13 cellular contexts compared by ENCODE assay signal in the genomic region with DNA sequence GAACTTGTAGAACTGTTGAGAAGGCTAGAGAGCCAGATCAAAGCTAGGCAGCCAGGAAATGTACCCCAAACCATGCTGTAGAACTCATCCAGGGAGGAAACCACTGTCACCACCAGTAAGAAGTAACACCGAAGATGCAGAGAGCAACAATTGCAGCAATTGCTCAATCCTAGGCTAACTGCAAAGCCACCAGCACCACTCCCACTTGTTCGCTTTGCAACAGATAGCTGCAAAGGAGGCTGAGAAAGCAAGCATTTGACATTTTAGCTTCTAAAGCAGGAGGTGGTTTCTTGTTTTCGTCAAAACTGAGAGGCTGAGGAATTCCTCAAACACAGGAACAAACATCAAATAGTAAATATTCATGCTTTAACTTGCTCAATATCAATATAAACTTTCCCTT. TPM values are rescaled to one million over a fixed set of nuclear protein-coding genes. Genes with fewer than 3 reads are reported as not detected.
"Had no signal": no experiment of that assay in that cellular context is flagged by ENCODE, and none has a peak within 500 bp of the region (broad histone marks: within the 10 kb centered on the region; RNA-seq: fewer than 3 reads in every experiment).

No MANE protein-coding gene starts in this region.

RNA-seq across cellular contexts. Expression of a gene that starts 1.8 kb away (rescaled TPM):
- total RNA-seq: activated B cell treated with CpG ODN at 0.5 μM for 24 hours; activated CD4-positive, alpha-beta memory T cell treated with anti-CD3 and anti-CD28 coated beads for 36 hours; activated CD4-positive, alpha-beta memory T cell treated with anti-CD3 and anti-CD28 coated beads, Interleukin-2, amount 10 ng/mL, durations not matched to agents 7 days and 5 days; activated CD4-positive, alpha-beta T cell treated with anti-CD3 and anti-CD28 coated beads for 36 hours; activated CD4-positive, alpha-beta T cell treated with anti-CD3 and anti-CD28 coated beads, Interleukin-2, amount 10 ng/mL, durations not matched to agents 24 days and 14 days; activated CD8-positive, alpha-beta memory T cell treated with anti-CD3 and anti-CD28 coated beads for 36 hours; activated CD8-positive, alpha-beta memory T cell treated with anti-CD3 and anti-CD28 coated beads, Interleukin-2, amount 10 ng/mL, durations not matched to agents 7 days and 5 days; activated CD8-positive, alpha-beta T cell treated with anti-CD3 and anti-CD28 coated beads for 36 hours; activated CD8-positive, alpha-beta T cell treated with anti-CD3 and anti-CD28 coated beads, Interleukin-2, amount 10 ng/mL, durations not matched to agents 7 days and 5 days; T-helper 1 cell treated with Interleukin-12 subunit alpha and Interleukin-12 subunit beta and Interleukin-4 antibody, amounts not matched to agents 30 ng/mL and 1 ng/mL, for 36 hours; T-helper 17 cell; T-helper 2 cell treated with Interferon-gamma antibody and Interleukin-4, amounts not matched to agents 100 ng/mL and 5 ng/mL, for 36 hours; WTC11 had no signal
